8 cellular contexts compared by ENCODE assay signal in the genomic region with DNA sequence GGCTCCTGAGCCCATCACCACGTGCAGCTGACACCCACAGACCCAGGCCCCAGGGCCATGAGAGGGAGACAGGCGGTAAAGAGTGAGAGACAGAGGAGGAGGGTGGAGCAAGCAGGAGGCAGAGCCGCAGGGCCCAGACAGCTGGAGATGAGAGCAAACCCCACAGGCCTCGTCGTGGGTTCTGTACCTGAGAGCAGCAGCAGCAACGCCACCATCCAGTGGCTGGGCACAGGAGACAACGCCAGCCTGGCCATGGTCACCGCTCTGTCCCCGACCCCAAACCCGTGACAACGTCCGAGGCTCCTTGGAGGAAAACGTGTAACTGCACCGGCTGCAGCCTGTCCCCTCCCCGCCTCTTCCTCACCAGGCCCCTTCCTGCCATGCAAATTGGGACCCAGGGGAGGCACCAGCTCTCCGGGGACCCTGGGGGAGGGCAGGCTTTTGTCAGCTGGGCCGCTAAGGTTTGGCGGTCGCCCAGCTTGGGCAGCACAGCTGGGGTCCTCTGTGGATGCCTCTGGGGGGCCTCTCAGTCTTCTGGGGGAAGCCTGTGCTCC. TPM values are rescaled to one million over a fixed set of nuclear protein-coding genes. Genes with fewer than 3 reads are reported as not detected.
DNase-seq lines count a peak whose midpoint lies in the region; ATAC-seq and TF ChIP-seq lines count a peak whose summit lies in the region.

TSS of gene CD79B (minus strand) at position 324 of the 554 bp plus-strand sequence. CDS start at position 254, 70 bp downstream.

- H2AK5ac ChIP-seq in H9 (ENCODE audit: insufficient read length, low read length): no peak within 1 kb of the TSS

- no peak within 1 kb of the TSS for H2BK12ac ChIP-seq in H9 (ENCODE audit: insufficient read length, low read depth, low read length)

- H3K36me3 ChIP-seq in esophagus (ENCODE audit: control insufficient read depth in 2 of 2, insufficient read depth in 2 of 2, low read length in 1 of 2) (no peaks in the 10 kb centered on the region), stomach (no peaks in the 10 kb centered on the region)

- TF ChIP-seq CTCF in H9 (conservative IDR thresholded peaks at IDR 0.05) (no peak), stomach (IDR thresholded peaks at IDR 0.05) (no peak)

- no peak within 1 kb of the TSS for H4K91ac ChIP-seq in H9 (ENCODE audit: insufficient read length, low read depth, low read length)

- H3K23me2 ChIP-seq in H9 (ENCODE audit: insufficient read length, low read depth, low read length, poor library complexity, severe bottlenecking): no peaks in the 10 kb centered on the region

- peak within 1 kb of the TSS; percentile 29 for H3K14ac ChIP-seq in H9 (ENCODE audit: insufficient read depth, low read length)

- H3K56ac ChIP-seq in H9 (ENCODE audit: insufficient read length, low read depth, low read length): no peak within 1 kb of the TSS

- no peaks in the 10 kb centered on the region for H4K20me1 ChIP-seq in H9 (ENCODE audit: control insufficient read depth, insufficient read depth, insufficient read length)

- H4K5ac ChIP-seq in H9 (ENCODE audit: insufficient read length, low read depth, low read length): no peak within 1 kb of the TSS

- H3K27ac Mint-ChIP-seq in H9: no peak within 1 kb of the TSS

- H2AFZ ChIP-seq in H9 (ENCODE audit: low read length): no peak within 1 kb of the TSS

- H4K8ac ChIP-seq in H9 (replicated peaks; ENCODE audit: insufficient read length, low read depth, low read length): no peak within 1 kb of the TSS

- no peaks in the 10 kb centered on the region for H3K9me3 Mint-ChIP-seq in H9

- H3K36me3 Mint-ChIP-seq in H9 (ENCODE audit: insufficient read depth in 1 of 3, low read depth in 3 of 3): no peaks in the 10 kb centered on the region; a peak in 1 of 7 replicates

- DNase-seq in H9: no peak
- no peak for DNase-seq in stomach
- no peak for DNase-seq in retina
- DNase-seq in mucosa of gallbladder (ENCODE audit: low spot score): no peak
- DNase-seq in T1000 (lab: John Stamatoyannopoulos, UW): no peak

- H3K9ac ChIP-seq in H9 (ENCODE audit: extremely low read depth, insufficient read length, low read length): no peak within 1 kb of the TSS

- H3K27ac ChIP-seq in H9 (ENCODE audit: insufficient read length, low read depth, low read length) (no peak within 1 kb of the TSS), esophagus (ENCODE audit: low read depth in 2 of 2, low read length in 1 of 2) (peak within 1 kb of the TSS; percentile 2 to 68), stomach (peak within 1 kb of the TSS in 4 of 5 donors; percentile 13 to 60 (median 28))

- H2BK20ac ChIP-seq in H9 (ENCODE audit: low read depth, low read length, poor library complexity, severe bottlenecking): no peak within 1 kb of the TSS

- H3K4ac ChIP-seq in H9 (ENCODE audit: low read depth, low read length): no peak within 1 kb of the TSS

- H3K18ac ChIP-seq in H9 (ENCODE audit: insufficient read length, low read depth, low read length): no peak within 1 kb of the TSS

- H3K9me3 ChIP-seq in H9 (ENCODE audit: control insufficient read depth, low read depth, low read length) (no peaks in the 10 kb centered on the region), esophagus (ENCODE audit: control insufficient read depth in 2 of 2, insufficient read depth in 1 of 2, low read depth in 1 of 2, low read length in 1 of 2) (peaks cover 0 to 3% of the 10 kb centered on the region in 2 donors), stomach (no peaks in the 10 kb centered on the region)

- H3K79me2 ChIP-seq in H9 (ENCODE audit: insufficient read depth, low read length): no peaks in the 10 kb centered on the region

- H3K4me2 ChIP-seq in H9 (ENCODE audit: insufficient read depth, insufficient read length, low read length): no peak within 1 kb of the TSS

- H3K4me3 ChIP-seq in esophagus (ENCODE audit: low read depth in 1 of 2, low read length in 2 of 2) (peak within 1 kb of the TSS in 1 of 2 donors; percentile 40), stomach (peak within 1 kb of the TSS; percentile 0 to 46 (median 16))

- H2BK15ac ChIP-seq in H9 (ENCODE audit: low read depth, low read length): no peak within 1 kb of the TSS

- H3K4me1 ChIP-seq in H9 (ENCODE audit: insufficient read depth, low read length) (no peaks in the 10 kb centered on the region; the same call in 1 of the 2 replicates), esophagus (ENCODE audit: control insufficient read depth in 2 of 2, insufficient read depth in 2 of 2, low read length in 1 of 2) (peaks cover 0 to 13% of the 10 kb centered on the region in 2 donors), stomach (peaks cover 0 to 21% (median 0%) of the 10 kb centered on the region in 4 donors)

- TF ChIP-seq POLR2A in Raji (IDR thresholded peaks at IDR 0.05; ENCODE audit: insufficient read depth, low read depth, low read length): peak; percentile 100
- no peak for TF ChIP-seq POLR2A in stomach (IDR thresholded peaks at IDR 0.05)

- ATAC-seq in GM18502 (IDR thresholded peaks at IDR 0.05; ENCODE audit: poor library complexity, unreplicated experiment): peak; percentile 84

- H3K27me3 ChIP-seq in H9 (ENCODE audit: insufficient read depth, low read length) (no peaks in the 10 kb centered on the region), esophagus (ENCODE audit: control insufficient read depth in 1 of 2, insufficient read depth in 2 of 2, low read length in 2 of 2) (no peaks in the 10 kb centered on the region), stomach (peaks cover 0 to 6% (median 0%) of the 10 kb centered on the region in 3 donors)

- no peak within 1 kb of the TSS for H2BK120ac ChIP-seq in H9 (ENCODE audit: low read depth, low read length, poor library complexity, severe bottlenecking)

- no CpG with 5 or more reads among the region's 19 CpGs for WGBS in H9 (ENCODE audit: extremely low coverage, insufficient read length, low lambda C conversion rate)
- 70 to 73% methylated on average over 19 of the region's 19 CpGs for WGBS in esophagus, 2 donors
- 50 to 85% (median 71%) methylated on average over 2 to 19 of the region's 19 CpGs for WGBS in stomach, 5 donors

- H2BK5ac ChIP-seq in H9 (ENCODE audit: insufficient read length, low read length): no peak within 1 kb of the TSS

- peaks cover 16 to 23% of the 10 kb centered on the region in 2 experiments for H3K4me1 Mint-ChIP-seq in H9

- intact Hi-C loops in stomach (cut with DNase I; ENCODE audit: low total_unique reads): loop anchor here (10.0 kb wide), 1 partner anchor 93 kb away; the partner anchor contains the start of gene ICAM2

- no peaks in the 10 kb centered on the region for H3K79me1 ChIP-seq in H9 (ENCODE audit: insufficient read depth, low read depth, low read length, poor library complexity, severe bottlenecking)

- TF ChIP-seq EP300 in stomach (IDR thresholded peaks at IDR 0.05): no peak

- H3K4me3 Mint-ChIP-seq in H9: no peak within 1 kb of the TSS; a peak in 2 of 5 replicates

- H3K23ac ChIP-seq in H9 (ENCODE audit: insufficient read length, low read depth, low read length): no peak within 1 kb of the TSS

- no peaks in the 10 kb centered on the region; the same call in none of the 2 replicates for H3K27me3 Mint-ChIP-seq in H9 (ENCODE audit: low read depth)

- H3T11ph ChIP-seq in H9 (ENCODE audit: low read length): no peak within 1 kb of the TSS

RNA-seq across cellular contexts. Expression of gene CD79B, which starts in this region (rescaled TPM):
- total RNA-seq in H9 (2021) (0.96 and 1.4 TPM in 2 replicates), stomach (1 to 10 TPM in 2 of 5 donors, not detected in 3; 4.8 to 5.3 TPM), mucosa of gallbladder (3.4 TPM)
- polyA plus RNA-seq in esophagus (1 to 10 TPM; 1.2 to 1.5 TPM), stomach (1 to 10 TPM; 1.7 to 9.7 (median 8.1) TPM)
